Comparison of ENCODE assay signal across 18 cellular contexts in the genomic region with DNA sequence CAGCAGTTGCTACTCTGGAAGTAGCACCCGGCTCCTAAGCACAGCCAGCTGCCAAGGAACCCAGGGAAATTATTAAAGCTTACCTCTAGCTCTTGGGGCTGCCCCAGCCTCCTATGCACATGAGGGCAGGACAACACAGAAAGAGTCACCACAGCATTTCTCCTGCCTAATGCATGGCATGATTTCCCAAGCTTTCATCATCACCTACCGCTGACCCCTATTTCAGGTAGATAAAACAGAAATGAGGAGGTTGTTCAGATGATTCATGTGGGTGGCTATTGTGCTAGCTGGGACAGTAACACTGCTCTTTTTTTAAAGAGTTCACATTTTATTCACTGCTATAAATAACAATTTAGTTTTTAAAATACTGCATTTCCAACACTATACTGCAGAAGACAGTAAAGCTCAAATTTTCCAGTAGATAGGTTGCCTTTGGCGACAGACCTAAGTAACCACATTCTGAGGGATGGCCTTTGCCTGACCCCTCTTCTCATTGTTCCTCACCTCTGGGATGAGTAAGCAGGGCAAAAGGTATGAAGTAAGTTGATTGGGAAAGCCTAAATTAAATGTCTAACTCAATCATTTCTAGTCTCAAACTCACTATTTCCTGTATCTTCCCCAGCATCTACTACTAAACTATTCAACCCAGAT. TPM values are rescaled to one million over a fixed set of nuclear protein-coding genes. Genes with fewer than 3 reads are reported as not detected.
DNase-seq lines count a peak whose midpoint lies in the region; ATAC-seq, FAIRE-seq and TF ChIP-seq lines count a peak whose summit lies in the region.
"Had no signal": no experiment of that assay in that cellular context is flagged by ENCODE, and none has a peak within 500 bp of the region (broad histone marks: within the 10 kb centered on the region; RNA-seq: fewer than 3 reads in every experiment).

No MANE protein-coding gene starts in this region.

- no peak for DNase-seq in activated CD4-positive, CD25-positive, alpha-beta regulatory T cell (lab: John Stamatoyannopoulos, UW)
- DNase-seq in GM12892 (ENCODE audit: insufficient read length): no peak
- DNase-seq in activated naive CD8-positive, alpha-beta T cell treated with anti-CD3 and anti-CD28 coated beads, Interleukin-2, amount 10 ng/mL, durations not matched to agents 7 days and 5 days: no peak
- DNase-seq in keratinocyte (ENCODE audit: low read depth, low spot score): no peak
- DNase-seq in WTC11 (ENCODE audit: low spot score): no peak
- no peak for DNase-seq in cardiac septum (ENCODE audit: low spot score)
- no peak for DNase-seq in islet precursor cell
- DNase-seq: activated CD8-positive, alpha-beta memory T cell treated with anti-CD3 and anti-CD28 coated beads, Interleukin-2, amount 50 U/mL, for 48 hours; brain microvascular endothelial cell; erythroblast; mesenchymal stem cell; NCI-H1105 treated with DMSO at 0.1 percent for 48 hours; NCI-H524 had no signal

- H3K9me3 Mint-ChIP-seq in activated naive CD8-positive, alpha-beta T cell treated with anti-CD3 and anti-CD28 coated beads, Interleukin-2, amount 10 ng/mL, durations not matched to agents 7 days and 5 days: peaks cover 10% of the 10 kb centered on the region
- peaks cover 14% of the 10 kb centered on the region for H3K9me3 Mint-ChIP-seq in WTC11

- H3K4me2 ChIP-seq in keratinocyte (ENCODE audit: control insufficient read depth, extremely low read depth, insufficient read depth, low read depth, low read length): peak overlapping the region; percentile 9

- dilution Hi-C loops in keratinocyte (cut with MboI; ENCODE audit: extremely low pct_ligation_motif_present, low sequenced_read_pairs): no loop called here

- POLR2A ChIA-PET in activated naive CD8-positive, alpha-beta T cell treated with anti-CD3 and anti-CD28 coated beads, Interleukin-2, amount 10 ng/mL, durations not matched to agents 7 days and 5 days (lab: Charles Lee): interaction anchor here (0.6 kb wide), 1 partner anchor 211 kb away, joined by 4 read pairs; no protein-coding TSS in a partner anchor
- POLR2A ChIA-PET in WTC11 (lab: Charles Lee): no interaction called here

- no peak overlapping the region for H2AFZ ChIP-seq in keratinocyte (ENCODE audit: control insufficient read depth, low read length)

- peaks cover 7% of the 10 kb centered on the region for H3K4me1 ChIP-seq in keratinocyte (ENCODE audit: control insufficient read depth, extremely low read depth, insufficient read depth, low read length)
- H3K4me1 ChIP-seq: tibial nerve had no signal

- FAIRE-seq in GM12892 (lab: Jason Lieb, UNC): peak; percentile 30
- no peak for FAIRE-seq in keratinocyte (lab: Jason Lieb, UNC)
- FAIRE-seq: A204.1 had no signal

- peak overlapping the region; percentile 73 for H3K27ac Mint-ChIP-seq in activated naive CD8-positive, alpha-beta T cell treated with anti-CD3 and anti-CD28 coated beads, Interleukin-2, amount 10 ng/mL, durations not matched to agents 7 days and 5 days
- no peak overlapping the region for H3K27ac Mint-ChIP-seq in WTC11

- peak overlapping the region; percentile 40 for H3K27ac ChIP-seq in keratinocyte (ENCODE audit: control insufficient read depth, insufficient read depth, low read length)
- H3K27ac ChIP-seq: brain microvascular endothelial cell, neutrophil, skin epidermis, tibial nerve had no signal

- peaks cover 23% of the 10 kb centered on the region for H3K4me1 Mint-ChIP-seq in activated naive CD8-positive, alpha-beta T cell treated with anti-CD3 and anti-CD28 coated beads, Interleukin-2, amount 10 ng/mL, durations not matched to agents 7 days and 5 days
- H3K4me1 Mint-ChIP-seq in WTC11: no peaks in the 10 kb centered on the region

- peaks cover 15% of the 10 kb centered on the region for H3K79me2 ChIP-seq in keratinocyte (ENCODE audit: control insufficient read depth, insufficient read depth, low read length)

- no peaks in the 10 kb centered on the region for H3K27me3 ChIP-seq in keratinocyte (ENCODE audit: control insufficient read depth, extremely low read depth, insufficient read depth, low read length)
- H3K27me3 ChIP-seq: brain microvascular endothelial cell, neutrophil, tibial nerve had no signal

- no peaks in the 10 kb centered on the region for H3K27me3 Mint-ChIP-seq in activated naive CD8-positive, alpha-beta T cell treated with anti-CD3 and anti-CD28 coated beads, Interleukin-2, amount 10 ng/mL, durations not matched to agents 7 days and 5 days
- no peaks in the 10 kb centered on the region for H3K27me3 Mint-ChIP-seq in WTC11 (ENCODE audit: low read depth)

- H3K36me3 Mint-ChIP-seq in activated naive CD8-positive, alpha-beta T cell treated with anti-CD3 and anti-CD28 coated beads, Interleukin-2, amount 10 ng/mL, durations not matched to agents 7 days and 5 days: peaks cover 47% of the 10 kb centered on the region
- H3K36me3 Mint-ChIP-seq in WTC11: peaks cover 21% of the 10 kb centered on the region

- H3K4me3 ChIP-seq in keratinocyte (ENCODE audit: control insufficient read depth in 2 of 3, extremely low read depth in 1 of 3, insufficient read depth in 2 of 3, low read depth in 1 of 3, low read length in 3 of 3): no peak overlapping the region
- H3K4me3 ChIP-seq: skin epidermis, tibial nerve had no signal

- no peak overlapping the region for H3K9ac ChIP-seq in keratinocyte (ENCODE audit: control insufficient read depth, extremely low read depth, insufficient read depth, low read length)

- TF ChIP-seq POLR2A in GM12892 (IDR thresholded peaks at IDR 0.05; ENCODE audit: low read depth, low read length): no peak

- intact Hi-C loops in cardiac septum (cut with DNase I): no loop called here

- TF ChIP-seq CTCF in keratinocyte (optimal IDR thresholded peaks at IDR 0.05 in 1 of 3, IDR thresholded peaks at IDR 0.05 in 1 of 3, conservative IDR thresholded peaks at IDR 0.05 in 1 of 3; ENCODE audit: extremely low read depth in 1 of 3, insufficient read depth in 2 of 3, low read length in 3 of 3) (no peak), WTC11 (IDR thresholded peaks at IDR 0.05) (no peak)

- no peaks in the 10 kb centered on the region for H3K9me1 ChIP-seq in keratinocyte (ENCODE audit: control insufficient read depth, extremely low read depth, insufficient read depth, low read length)

- no peaks in the 10 kb centered on the region for H3K36me3 ChIP-seq in keratinocyte (ENCODE audit: control insufficient read depth in 2 of 2, extremely low read depth in 1 of 2, insufficient read depth in 2 of 2, low read length in 2 of 2)
- H3K36me3 ChIP-seq: brain microvascular endothelial cell, neutrophil, tibial nerve had no signal

- H3K4me3 Mint-ChIP-seq in activated naive CD8-positive, alpha-beta T cell treated with anti-CD3 and anti-CD28 coated beads, Interleukin-2, amount 10 ng/mL, durations not matched to agents 7 days and 5 days: peak overlapping the region; percentile 28
- H3K4me3 Mint-ChIP-seq in WTC11: no peak overlapping the region

- CTCF ChIA-PET in WTC11 (lab: Charles Lee): no interaction called here

- ATAC-seq in activated CD4-positive, CD25-positive, alpha-beta regulatory T cell treated with anti-CD3 and anti-CD28 coated beads, Interleukin-2, amount 50 U/mL, for 24 hours: peak; percentile 77 to 85
- no peak for ATAC-seq in activated naive CD8-positive, alpha-beta T cell treated with anti-CD3 and anti-CD28 coated beads, Interleukin-2, amount 10 ng/mL, durations not matched to agents 7 days and 5 days (ENCODE audit: low read depth)
- no peak for ATAC-seq in WTC11

- peaks cover 1% of the 10 kb centered on the region for H3K9me3 ChIP-seq in keratinocyte (ENCODE audit: control insufficient read depth, low read depth, low read length)
- H3K9me3 ChIP-seq: neutrophil, tibial nerve had no signal

- no peaks in the 10 kb centered on the region for H4K20me1 ChIP-seq in keratinocyte (ENCODE audit: control insufficient read depth, extremely low read depth, insufficient read depth, low read length)

TF ChIP-seq in WTC11, 78 proteins besides CTCF, POLR2A, EP300 and RAD21 (continues in another document):
- no peak for TF ChIP-seq NR2C2 (CRISPR knock-in tag; IDR thresholded peaks at IDR 0.05)
- no peak for TF ChIP-seq JAZF1 (CRISPR knock-in tag; IDR thresholded peaks at IDR 0.05)
- TF ChIP-seq, protein P1, sequence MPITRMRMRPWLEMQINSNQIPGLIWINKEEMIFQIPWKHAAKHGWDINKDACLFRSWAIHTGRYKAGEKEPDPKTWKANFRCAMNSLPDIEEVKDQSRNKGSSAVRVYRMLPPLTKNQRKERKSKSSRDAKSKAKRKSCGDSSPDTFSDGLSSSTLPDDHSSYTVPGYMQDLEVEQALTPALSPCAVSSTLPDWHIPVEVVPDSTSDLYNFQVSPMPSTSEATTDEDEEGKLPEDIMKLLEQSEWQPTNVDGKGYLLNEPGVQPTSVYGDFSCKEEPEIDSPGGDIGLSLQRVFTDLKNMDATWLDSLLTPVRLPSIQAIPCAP (CRISPR knock-in tag; IDR thresholded peaks at IDR 0.05): no peak
- TF ChIP-seq IRF2 (CRISPR knock-in tag; IDR thresholded peaks at IDR 0.05; ENCODE audit: borderline replicate concordance, low read depth): no peak
- TF ChIP-seq ZNF396 (CRISPR knock-in tag; IDR thresholded peaks at IDR 0.05; ENCODE audit: borderline replicate concordance): no peak
- TF ChIP-seq ESRRA (CRISPR knock-in tag; IDR thresholded peaks at IDR 0.05; ENCODE audit: borderline replicate concordance): no peak
- no peak for TF ChIP-seq PRRX2 (CRISPR knock-in tag; IDR thresholded peaks at IDR 0.05)
- no peak for TF ChIP-seq NFATC4 (CRISPR knock-in tag; IDR thresholded peaks at IDR 0.05)
- no peak for TF ChIP-seq GRHL2 (CRISPR knock-in tag; IDR thresholded peaks at IDR 0.05; ENCODE audit: insufficient replicate concordance, severe bottlenecking)
- TF ChIP-seq HMGA2 (CRISPR knock-in tag; IDR thresholded peaks at IDR 0.05): no peak
- no peak for TF ChIP-seq ELF4 (CRISPR knock-in tag; IDR thresholded peaks at IDR 0.05; ENCODE audit: low read depth)
- no peak for TF ChIP-seq ZNF317 (CRISPR knock-in tag; IDR thresholded peaks at IDR 0.05; ENCODE audit: borderline replicate concordance, low read depth)

RNA-seq across cellular contexts. Expression of a gene that starts 16.7 kb away (rescaled TPM):
- 7.0 TPM for polyA plus RNA-seq in GM12892 (2012; ENCODE audit: missing spikeins)
- total RNA-seq in activated naive CD8-positive, alpha-beta T cell treated with anti-CD3 and anti-CD28 coated beads, Interleukin-2, amount 10 ng/mL, durations not matched to agents 7 days and 5 days: 10 to 100 TPM; 52.1 to 53.8 TPM
- polyA plus RNA-seq in keratinocyte: 19.6 to 33.7 TPM (median 22.0 TPM) in 3 replicates
- 36.5 TPM for polyA plus RNA-seq in keratinocyte (2011; ENCODE audit: low read depth)
- 13.4 and 24.6 TPM in 2 replicates for polyA plus RNA-seq in keratinocyte (2011; cell fraction: cytosol; rRNA removed)
- polyA plus RNA-seq in keratinocyte (2011; cell fraction: nucleus; rRNA removed): 27.6 and 33.0 TPM in 2 replicates
- polyA plus RNA-seq in keratinocyte (2012; ENCODE audit: low replicate concordance): 15.6 and 23.1 TPM in 2 replicates
- polyA minus RNA-seq in keratinocyte: 11.0 to 54.6 TPM (median 31.9 TPM) in 3 replicates
- polyA minus RNA-seq in keratinocyte (2011; cell fraction: cytosol; rRNA and poly(A)+ RNA removed): 29.9 TPM
- polyA minus RNA-seq in keratinocyte (2011; cell fraction: nucleus; rRNA and poly(A)+ RNA removed): 38.6 and 71.7 TPM in 2 replicates
- 54.0 to 54.6 TPM (median 54.4 TPM) in 3 replicates for total RNA-seq in WTC11 (2021)
- 18.8 TPM for total RNA-seq in cardiac septum

Comparison
In these comparisons a context has a peak if more than half of its experiments do, and no peak if none do; other contexts are left out.
1. ATAC-seq: peak in activated CD4-positive, CD25-positive, alpha-beta regulatory T cell treated with anti-CD3 and anti-CD28 coated beads, Interleukin-2, amount 50 U/mL, for 24 hours (2 of 2); none in activated naive CD8-positive, alpha-beta T cell treated with anti-CD3 and anti-CD28 coated beads, Interleukin-2, amount 10 ng/mL, durations not matched to agents 7 days and 5 days (single experiment) and WTC11 (single experiment).